20 cellular contexts compared by ENCODE assay signal in the genomic region with DNA sequence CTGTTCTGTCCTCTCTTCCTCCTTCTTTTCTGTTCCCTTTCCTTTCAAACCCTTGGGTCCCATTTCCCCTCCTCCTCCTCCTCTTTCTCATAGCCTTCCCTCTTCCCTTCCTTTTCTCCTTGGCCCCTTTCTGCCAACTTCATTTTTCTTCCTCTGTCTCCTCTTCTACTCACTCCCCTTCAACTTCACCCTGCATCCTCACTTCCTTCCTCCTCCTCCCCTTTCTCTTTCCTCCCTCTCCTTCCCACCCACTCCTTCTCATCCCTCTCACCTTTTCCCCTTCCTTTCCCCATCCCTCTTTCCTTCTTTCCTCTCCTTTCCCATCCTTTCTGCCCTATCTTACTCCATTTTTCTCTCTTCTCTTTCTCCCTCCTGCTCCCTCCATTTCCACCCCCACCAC.
DNase-seq lines count a peak whose midpoint lies in the region; ATAC-seq, FAIRE-seq and TF ChIP-seq lines count a peak whose summit lies in the region.
"Had no signal": no experiment of that assay in that cellular context is flagged by ENCODE, and none has a peak within 500 bp of the region (broad histone marks: within the 10 kb centered on the region; RNA-seq: fewer than 3 reads in every experiment).

No MANE protein-coding gene starts in this region.

- CTCF ChIA-PET in activated CD4-positive, alpha-beta T cell treated with anti-CD3 and anti-CD28 coated beads for 36 hours (lab: Charles Lee), result interaction anchor here (0.6 to 3.0 kb wide), 6 partner anchors 10 to 218 kb away, joined by 3 to 13 read pairs (median 4); no protein-coding TSS in a partner anchor

- H3K4me1 Mint-ChIP-seq in activated CD4-positive, alpha-beta T cell treated with anti-CD3 and anti-CD28 coated beads for 36 hours, result peaks cover 50% of the 10 kb centered on the region
- peaks cover 54% of the 10 kb centered on the region for H3K4me1 Mint-ChIP-seq in activated naive CD8-positive, alpha-beta T cell treated with anti-CD3 and anti-CD28 coated beads, Interleukin-2, amount 50 U/mL, for 24 hours
- H3K4me1 Mint-ChIP-seq in nephron, result peaks cover 38% of the 10 kb centered on the region

- intact Hi-C loops in activated CD4-positive, alpha-beta T cell treated with anti-CD3 and anti-CD28 coated beads for 36 hours (cut with DNase I, micrococcal nuclease), result loop anchor here (2.0 to 10.0 kb wide), 5 partner anchors 35 to 283 kb away; no protein-coding TSS in a partner anchor

- peak; percentile 12 for FAIRE-seq in GM18507 (lab: Jason Lieb, UNC)
- FAIRE-seq: HTR-8/SVneo had no signal

- H3K9me3 Mint-ChIP-seq in activated CD4-positive, alpha-beta T cell treated with anti-CD3 and anti-CD28 coated beads for 36 hours (ENCODE audit: low read depth), result no peaks in the 10 kb centered on the region
- H3K9me3 Mint-ChIP-seq in activated naive CD8-positive, alpha-beta T cell treated with anti-CD3 and anti-CD28 coated beads, Interleukin-2, amount 50 U/mL, for 24 hours, result no peaks in the 10 kb centered on the region
- H3K9me3 Mint-ChIP-seq in nephron, result no peaks in the 10 kb centered on the region

- no peak for DNase-seq in activated CD4-positive, alpha-beta T cell treated with anti-CD3 and anti-CD28 coated beads for 36 hours
- no peak for DNase-seq in activated CD4-positive, alpha-beta T cell treated with anti-CD3 and anti-CD28 coated beads for 1 hour
- DNase-seq in GM18507 (ENCODE audit: extremely low spot score, insufficient read length, low read depth) (no peak), NCI-H1105 (lab: John Stamatoyannopoulos, UW) (no peak)
- no peak for DNase-seq in activated naive CD8-positive, alpha-beta T cell treated with anti-CD3 and anti-CD28 coated beads, Interleukin-2, amount 50 U/mL, for 24 hours
- DNase-seq: AML-193, brain microvascular endothelial cell, DMS79, foreskin melanocyte, hippocampal formation, islet precursor cell, NCI-H1092 treated with DMSO at 0.1 percent for 48 hours, NCI-H2029 treated with DMSO at 0.1 percent for 48 hours, NCI-H446 treated with DMSO at 0.1 percent for 48 hours, PC-3, SHP77 treated with DMSO at 0.1 percent for 48 hours had no signal

- no peaks in the 10 kb centered on the region for H3K36me3 Mint-ChIP-seq in activated CD4-positive, alpha-beta T cell treated with anti-CD3 and anti-CD28 coated beads for 36 hours (ENCODE audit: low read depth)
- no peaks in the 10 kb centered on the region for H3K36me3 Mint-ChIP-seq in activated naive CD8-positive, alpha-beta T cell treated with anti-CD3 and anti-CD28 coated beads, Interleukin-2, amount 50 U/mL, for 24 hours (ENCODE audit: low read depth)
- no peaks in the 10 kb centered on the region for H3K36me3 Mint-ChIP-seq in nephron (ENCODE audit: low read depth)

- TF ChIP-seq CTCF in nephron (IDR thresholded peaks at IDR 0.05; ENCODE audit: unreplicated experiment in 3 of 3), result no peak

- POLR2A ChIA-PET in activated CD4-positive, alpha-beta T cell treated with anti-CD3 and anti-CD28 coated beads for 36 hours (lab: Charles Lee), result no interaction called here

- peak overlapping the region; percentile 24 for H3K27ac Mint-ChIP-seq in activated CD4-positive, alpha-beta T cell treated with anti-CD3 and anti-CD28 coated beads for 36 hours
- H3K27ac Mint-ChIP-seq in activated naive CD8-positive, alpha-beta T cell treated with anti-CD3 and anti-CD28 coated beads, Interleukin-2, amount 50 U/mL, for 24 hours, result no peak overlapping the region
- no peak overlapping the region for H3K27ac Mint-ChIP-seq in nephron

- no peak for ATAC-seq in activated CD4-positive, alpha-beta T cell treated with anti-CD3 and anti-CD28 coated beads for 36 hours
- no peak for ATAC-seq in activated naive CD8-positive, alpha-beta T cell treated with anti-CD3 and anti-CD28 coated beads, Interleukin-2, amount 50 U/mL, for 24 hours
- no peak for ATAC-seq in GM19452 (IDR thresholded peaks at IDR 0.05; ENCODE audit: unreplicated experiment)
- no peak for ATAC-seq in HG02840 (IDR thresholded peaks at IDR 0.05; ENCODE audit: low FRiP score, unreplicated experiment)
- ATAC-seq: PC-3 had no signal

- peak overlapping the region; percentile 53 for H3K4me3 Mint-ChIP-seq in activated CD4-positive, alpha-beta T cell treated with anti-CD3 and anti-CD28 coated beads for 36 hours
- H3K4me3 Mint-ChIP-seq in activated naive CD8-positive, alpha-beta T cell treated with anti-CD3 and anti-CD28 coated beads, Interleukin-2, amount 50 U/mL, for 24 hours, result peak overlapping the region; percentile 48
- peak overlapping the region in 2 of 3 experiments; percentile 13 to 18 for H3K4me3 Mint-ChIP-seq in nephron

- H3K27me3 Mint-ChIP-seq in activated CD4-positive, alpha-beta T cell treated with anti-CD3 and anti-CD28 coated beads for 36 hours, result no peaks in the 10 kb centered on the region
- H3K27me3 Mint-ChIP-seq in activated naive CD8-positive, alpha-beta T cell treated with anti-CD3 and anti-CD28 coated beads, Interleukin-2, amount 50 U/mL, for 24 hours, result peaks cover 4% of the 10 kb centered on the region
- H3K27me3 Mint-ChIP-seq in nephron (ENCODE audit: low read depth), result peaks cover 21% of the 10 kb centered on the region
